In genomic region chr1:230205719-230206198, GRCh38 we compare ENCODE assay signal across 1 cellular context.
A peak's percentile ranks its signal among the peaks of the same experiment; 100 is the strongest.
TF ChIP-seq lines count a peak whose summit lies in the region.

No MANE protein-coding gene starts in this region.

TF ChIP-seq in K562, 482 proteins besides CTCF, POLR2A, EP300 and RAD21 (continued from another document and continues in another):
- TF ChIP-seq ZMIZ1 (IDR thresholded peaks at IDR 0.05; ENCODE audit: low read depth in 2 of 2, low read length in 2 of 2) (peak in 1 of 2 experiments; percentile 84; a peak in 2 of 4 replicates), PHB2 (IDR thresholded peaks at IDR 0.05; ENCODE audit: low read depth) (no peak), MTA2 (IDR thresholded peaks at IDR 0.05; ENCODE audit: low read depth) (peak; percentile 82), TFAM (CRISPR knock-in tag; conservative IDR thresholded peaks at IDR 0.05) (no peak), ZNF77 (CRISPR knock-in tag; IDR thresholded peaks at IDR 0.05) (no peak), KAT8 (IDR thresholded peaks at IDR 0.05; ENCODE audit: low read depth) (no peak), RBM22 (IDR thresholded peaks at IDR 0.05; ENCODE audit: low read depth, low read length, poor library complexity, severe bottlenecking) (no peak), MGA (IDR thresholded peaks at IDR 0.05) (no peak), EP400 (IDR thresholded peaks at IDR 0.05) (peak; percentile 33; the same call in 1 of the 2 replicates), MBD1 (CRISPR knock-in tag; IDR thresholded peaks at IDR 0.05) (no peak), ELF1 (tag; IDR thresholded peaks at IDR 0.05) (no peak), HDAC3 (IDR thresholded peaks at IDR 0.05; ENCODE audit: borderline replicate concordance, partially characterized antibody) (peak; percentile 60), TCF3 (CRISPR knock-in tag; IDR thresholded peaks at IDR 0.05) (peak; percentile 95), PHB (CRISPR knock-in tag; IDR thresholded peaks at IDR 0.05) (no peak), MTF1 (CRISPR knock-in tag; IDR thresholded peaks at IDR 0.05; ENCODE audit: borderline replicate concordance) (no peak), RBBP5 (IDR thresholded peaks at IDR 0.05; ENCODE audit: borderline replicate concordance, insufficient read depth, low read length, poor library complexity, severe bottlenecking) (no peak), HMG20A (CRISPR knock-in tag; conservative IDR thresholded peaks at IDR 0.05) (no peak), HMGN3 (IDR thresholded peaks at IDR 0.05; ENCODE audit: borderline replicate concordance, extremely low read depth, insufficient read length, low read depth, low read length) (peak; percentile 64), E2F3 (CRISPR knock-in tag; IDR thresholded peaks at IDR 0.05) (no peak), ARID1B (IDR thresholded peaks at IDR 0.05) (peak; percentile 97), MEIS2 (IDR thresholded peaks at IDR 0.05; ENCODE audit: partially characterized antibody) (peak; percentile 65), PHF8 (IDR thresholded peaks at IDR 0.05; ENCODE audit: borderline replicate concordance, low read length) (no peak), ZSCAN32 (CRISPR knock-in tag; IDR thresholded peaks at IDR 0.05) (no peak), ETV1 (tag; conservative IDR thresholded peaks at IDR 0.05; ENCODE audit: low read depth) (peak; percentile 90), ZBTB2 (IDR thresholded peaks at IDR 0.05) (peak; percentile 54; the same call in 1 of the 2 replicates), ZNF282 (CRISPR knock-in tag; IDR thresholded peaks at IDR 0.05) (no peak), GABPA (tag; conservative IDR thresholded peaks at IDR 0.05; ENCODE audit: low read depth) (no peak), JUNB (CRISPR knock-in tag; conservative IDR thresholded peaks at IDR 0.05) (no peak), GATAD2A (IDR thresholded peaks at IDR 0.05) (peak; percentile 86), TRIM24 (IDR thresholded peaks at IDR 0.05) (peak; percentile 93), TFAP4 (CRISPR knock-in tag; IDR thresholded peaks at IDR 0.05; ENCODE audit: borderline replicate concordance) (peak; percentile 36; the same call in 1 of the 2 replicates), LARP7 (IDR thresholded peaks at IDR 0.05) (no peak), RCOR1 (IDR thresholded peaks at IDR 0.05; ENCODE audit: borderline replicate concordance in 1 of 2, low read depth in 2 of 2, low read length in 2 of 2) (peak; percentile 57 to 88; a peak in 3 of 4 replicates), ILK (tag; IDR thresholded peaks at IDR 0.05; ENCODE audit: borderline replicate concordance, low read depth) (no peak), EZH2 (IDR thresholded peaks at IDR 0.05; ENCODE audit: borderline replicate concordance, low read depth, low read length) (no peak), HNRNPL (IDR thresholded peaks at IDR 0.05; ENCODE audit: low read depth, low read length) (no peak), MYNN (IDR thresholded peaks at IDR 0.05) (peak; percentile 80; the same call in 1 of the 2 replicates), MYNN (CRISPR knock-in tag; IDR thresholded peaks at IDR 0.05) (no peak), JUND (IDR thresholded peaks at IDR 0.05; ENCODE audit: borderline replicate concordance, low read depth, low read length) (peak; percentile 48; the same call in 1 of the 2 replicates), JUND (tag; IDR thresholded peaks at IDR 0.05; ENCODE audit: borderline replicate concordance, low read depth, low read length) (peak; percentile 60; the same call in 1 of the 3 replicates), ESRRB (CRISPR knock-in tag; IDR thresholded peaks at IDR 0.05; ENCODE audit: borderline replicate concordance) (no peak), CC2D1A (IDR thresholded peaks at IDR 0.05) (peak; percentile 57; the same call in 1 of the 2 replicates), ESRRA (IDR thresholded peaks at IDR 0.05; ENCODE audit: borderline replicate concordance, low read depth) (no peak), TCF7 (IDR thresholded peaks at IDR 0.05; ENCODE audit: borderline replicate concordance) (0 out of 2 replicates have a peak, but pooled peaks have one; percentile 63)
